12 cellular contexts compared by ENCODE assay signal in the genomic region with DNA sequence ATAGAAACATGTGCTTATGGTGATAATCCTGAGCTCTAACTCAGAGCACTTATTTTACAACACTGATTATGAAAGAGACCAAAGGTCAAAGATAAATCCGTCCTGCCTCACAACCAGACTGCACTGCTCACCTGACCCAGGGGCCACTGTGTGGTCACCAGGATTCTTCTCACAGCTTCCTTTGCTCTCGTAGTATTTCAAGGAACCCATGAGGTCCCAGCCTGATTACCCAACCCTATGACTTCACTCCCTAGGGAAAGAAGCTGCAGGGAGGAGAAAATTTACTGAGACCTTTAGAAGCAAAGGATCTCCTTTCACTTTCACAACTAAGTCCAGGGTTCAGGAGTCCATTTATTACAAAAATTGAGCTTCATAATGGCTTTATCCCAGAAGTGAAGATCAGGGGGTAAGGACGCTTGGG. TPM values are rescaled to one million over a fixed set of nuclear protein-coding genes. Genes with fewer than 3 reads are reported as not detected.
DNase-seq lines count a peak whose midpoint lies in the region; ATAC-seq, FAIRE-seq and TF ChIP-seq lines count a peak whose summit lies in the region.
"Had no signal": no experiment of that assay in that cellular context is flagged by ENCODE, and none has a peak within 500 bp of the region (broad histone marks: within the 10 kb centered on the region; RNA-seq: fewer than 3 reads in every experiment).

No MANE protein-coding gene starts in this region.

- no peak overlapping the region for H3K27ac Mint-ChIP-seq in astrocyte (ENCODE audit: unreplicated experiment)
- H3K27ac Mint-ChIP-seq: activated naive CD8-positive, alpha-beta T cell treated with anti-CD3 and anti-CD28 coated beads, Interleukin-2, amount 50 U/mL, for 24 hours; CD8-positive, alpha-beta memory T cell had no signal

- no peak overlapping the region for H3K4me3 Mint-ChIP-seq in astrocyte (ENCODE audit: unreplicated experiment)
- H3K4me3 Mint-ChIP-seq: activated naive CD8-positive, alpha-beta T cell treated with anti-CD3 and anti-CD28 coated beads, Interleukin-2, amount 50 U/mL, for 24 hours; CD8-positive, alpha-beta memory T cell had no signal

- no peak for TF ChIP-seq CTCF in astrocyte (IDR thresholded peaks at IDR 0.05; ENCODE audit: insufficient read depth, low read depth, low read length)

- peak overlapping the region; percentile 54 for H3K4me2 ChIP-seq in astrocyte (ENCODE audit: low read length)

- no peaks in the 10 kb centered on the region for H3K36me3 Mint-ChIP-seq in astrocyte (ENCODE audit: low read depth, unreplicated experiment)
- H3K36me3 Mint-ChIP-seq: CD8-positive, alpha-beta memory T cell had no signal

- H3K4me1 Mint-ChIP-seq in astrocyte (ENCODE audit: low read depth, unreplicated experiment), result peaks cover 11% of the 10 kb centered on the region

- no peak overlapping the region for H3K27ac ChIP-seq in astrocyte (ENCODE audit: low read depth, low read length)
- H3K27ac ChIP-seq: VCaP had no signal

- no peaks in the 10 kb centered on the region for H3K27me3 Mint-ChIP-seq in astrocyte (ENCODE audit: low read depth, unreplicated experiment)
- H3K27me3 Mint-ChIP-seq: activated naive CD8-positive, alpha-beta T cell treated with anti-CD3 and anti-CD28 coated beads, Interleukin-2, amount 50 U/mL, for 24 hours had no signal

- H3K79me2 ChIP-seq in astrocyte (ENCODE audit: insufficient read depth, low read length), result no peaks in the 10 kb centered on the region

- FAIRE-seq in astrocyte (lab: Jason Lieb, UNC), result peak; percentile 47

- no peaks in the 10 kb centered on the region for H3K9me3 Mint-ChIP-seq in astrocyte (ENCODE audit: unreplicated experiment)
- H3K9me3 Mint-ChIP-seq: activated naive CD8-positive, alpha-beta T cell treated with anti-CD3 and anti-CD28 coated beads, Interleukin-2, amount 50 U/mL, for 24 hours; CD8-positive, alpha-beta memory T cell had no signal

- H3K27me3 ChIP-seq in astrocyte (ENCODE audit: insufficient read depth, low read length), result no peaks in the 10 kb centered on the region

- DNase-seq in A172 (ENCODE audit: low spot score), result peak; percentile 34
- DNase-seq in GOT3 (lab: John Stamatoyannopoulos, UW), result peak; percentile 2
- peak; percentile 68 for DNase-seq in astrocyte (ENCODE audit: low read depth)
- DNase-seq in kidney tubule cell (ENCODE audit: low spot score), result peak; percentile 63
- no peak for DNase-seq in mucosa of gallbladder (ENCODE audit: low spot score)
- DNase-seq in superior temporal gyrus (ENCODE audit: extremely low spot score), result no peak
- DNase-seq in NCI-H1694 (lab: John Stamatoyannopoulos, UW), result no peak
- DNase-seq: activated naive CD8-positive, alpha-beta T cell treated with anti-CD3 and anti-CD28 coated beads, Interleukin-2, amount 50 U/mL, for 24 hours; CD8-positive, alpha-beta memory T cell; NCI-H446 had no signal

- H2AFZ ChIP-seq in astrocyte (ENCODE audit: low read depth, low read length), result no peak overlapping the region

- H4K20me1 ChIP-seq in astrocyte (ENCODE audit: insufficient read depth, low read length), result no peaks in the 10 kb centered on the region

- no peak for ATAC-seq in esophagus mucosa
- ATAC-seq: activated naive CD8-positive, alpha-beta T cell treated with anti-CD3 and anti-CD28 coated beads, Interleukin-2, amount 50 U/mL, for 24 hours had no signal

- peaks cover 7% of the 10 kb centered on the region for H3K4me1 ChIP-seq in astrocyte (ENCODE audit: insufficient read depth, low read length)

- H3K4me3 ChIP-seq in astrocyte (ENCODE audit: insufficient read depth, low read depth, low read length), result no peak overlapping the region

- H3K9me3 ChIP-seq in astrocyte (ENCODE audit: insufficient read depth, low read depth, low read length), result no peaks in the 10 kb centered on the region

- H3K9ac ChIP-seq in astrocyte (ENCODE audit: low read length), result no peak overlapping the region

- H3K36me3 ChIP-seq in astrocyte (ENCODE audit: insufficient read depth, low read length), result no peaks in the 10 kb centered on the region

RNA-seq across cellular contexts. Expression of gene SLC25A5, which starts 9.6 kb away (rescaled TPM):
- total RNA-seq in A172 (2014; rRNA removed; shearing (Covaris generic)), result 161 and 176 TPM in 2 replicates
- total RNA-seq in astrocyte (171 and 176 TPM in 2 replicates), mucosa of gallbladder (257 TPM), esophagus mucosa (452 TPM)

Comparison
In these comparisons a context has a peak if more than half of its experiments do, and no peak if none do; other contexts are left out.
1. DNase-seq: peak in A172 (single experiment), GOT3 (single experiment), astrocyte (single experiment) and kidney tubule cell (single experiment); none in mucosa of gallbladder (single experiment), superior temporal gyrus (single experiment) and NCI-H1694 (single experiment).